1 cellular context compared by ENCODE assay signal in genomic region chr6:125749112-125749863, GRCh38.
TF ChIP-seq lines count a peak whose summit lies in the region.

Gene HEY2 (plus strand): TSS chr6:125749632. CDS start chr6:125749777, 145 bp downstream.

TF ChIP-seq in K562, 482 proteins besides CTCF, POLR2A, EP300 and RAD21 (continued from another document and continues in another):
- TF ChIP-seq, protein P1, sequence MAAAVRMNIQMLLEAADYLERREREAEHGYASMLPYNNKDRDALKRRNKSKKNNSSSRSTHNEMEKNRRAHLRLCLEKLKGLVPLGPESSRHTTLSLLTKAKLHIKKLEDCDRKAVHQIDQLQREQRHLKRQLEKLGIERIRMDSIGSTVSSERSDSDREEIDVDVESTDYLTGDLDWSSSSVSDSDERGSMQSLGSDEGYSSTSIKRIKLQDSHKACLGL (CRISPR knock-in tag; IDR thresholded peaks at IDR 0.05; ENCODE audit: borderline replicate concordance, poor library complexity, severe bottlenecking) = no peak
- TF ChIP-seq, protein P2, sequence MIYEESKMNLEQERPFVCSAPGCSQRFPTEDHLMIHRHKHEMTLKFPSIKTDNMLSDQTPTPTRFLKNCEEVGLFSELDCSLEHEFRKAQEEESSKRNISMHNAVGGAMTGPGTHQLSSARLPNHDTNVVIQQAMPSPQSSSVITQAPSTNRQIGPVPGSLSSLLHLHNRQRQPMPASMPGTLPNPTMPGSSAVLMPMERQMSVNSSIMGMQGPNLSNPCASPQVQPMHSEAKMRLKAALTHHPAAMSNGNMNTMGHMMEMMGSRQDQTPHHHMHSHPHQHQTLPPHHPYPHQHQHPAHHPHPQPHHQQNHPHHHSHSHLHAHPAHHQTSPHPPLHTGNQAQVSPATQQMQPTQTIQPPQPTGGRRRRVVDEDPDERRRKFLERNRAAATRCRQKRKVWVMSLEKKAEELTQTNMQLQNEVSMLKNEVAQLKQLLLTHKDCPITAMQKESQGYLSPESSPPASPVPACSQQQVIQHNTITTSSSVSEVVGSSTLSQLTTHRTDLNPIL (CRISPR knock-in tag; IDR thresholded peaks at IDR 0.05) = no peak
- TF ChIP-seq MLX (CRISPR knock-in tag; conservative IDR thresholded peaks at IDR 0.05) (no peak), PREB (CRISPR knock-in tag; IDR thresholded peaks at IDR 0.05) (no peak), ILK (tag; IDR thresholded peaks at IDR 0.05; ENCODE audit: borderline replicate concordance, low read depth) (no peak), SMAD1 (IDR thresholded peaks at IDR 0.05; ENCODE audit: low read depth, low read length, partially characterized antibody) (no peak), MEF2D (tag; conservative IDR thresholded peaks at IDR 0.05; ENCODE audit: low read depth) (no peak), GATAD2A (IDR thresholded peaks at IDR 0.05) (no peak), FOXA3 (CRISPR knock-in tag; conservative IDR thresholded peaks at IDR 0.05 in 1 of 2, IDR thresholded peaks at IDR 0.05 in 1 of 2) (no peak), ZC3H4 (CRISPR knock-in tag; IDR thresholded peaks at IDR 0.05; ENCODE audit: borderline replicate concordance) (no peak), MAFG (tag; conservative IDR thresholded peaks at IDR 0.05) (no peak), NELFE (IDR thresholded peaks at IDR 0.05; ENCODE audit: insufficient read depth, insufficient read length) (no peak), KDM2B (CRISPR knock-in tag; IDR thresholded peaks at IDR 0.05) (peak; percentile 85), RUNX1 (IDR thresholded peaks at IDR 0.05; ENCODE audit: low read depth) (no peak), CBFA2T2 (conservative IDR thresholded peaks at IDR 0.05) (no peak), ZNF77 (CRISPR knock-in tag; IDR thresholded peaks at IDR 0.05) (no peak), CXXC5 (CRISPR knock-in tag; IDR thresholded peaks at IDR 0.05) (peak; percentile 87), COPS2 (conservative IDR thresholded peaks at IDR 0.05) (no peak), ZNF3 (CRISPR knock-in tag; IDR thresholded peaks at IDR 0.05) (no peak), DNMT1 (IDR thresholded peaks at IDR 0.05) (no peak), ZNF140 (CRISPR knock-in tag; IDR thresholded peaks at IDR 0.05) (no peak), TAF1 (IDR thresholded peaks at IDR 0.05; ENCODE audit: control insufficient read depth, extremely low read depth, insufficient read depth, low read length, severe bottlenecking) (no peak), ATF2 (CRISPR knock-in tag; IDR thresholded peaks at IDR 0.05) (0 out of 2 replicates have a peak, but pooled peaks have one; percentile 36), TSHZ1 (CRISPR knock-in tag; IDR thresholded peaks at IDR 0.05) (no peak), CTBP1 (IDR thresholded peaks at IDR 0.05; ENCODE audit: borderline replicate concordance) (peak; percentile 97), TBP (optimal IDR thresholded peaks at IDR 0.05; ENCODE audit: low read depth, low read length) (no peak), HDGF (IDR thresholded peaks at IDR 0.05) (no peak), TCFL5 (CRISPR knock-in tag; conservative IDR thresholded peaks at IDR 0.05) (no peak), HDAC1 (IDR thresholded peaks at IDR 0.05) (peak in 1 of 2 experiments; percentile 47; a peak in 1 of 4 replicates), RFX1 (IDR thresholded peaks at IDR 0.05) (no peak), FIP1L1 (IDR thresholded peaks at IDR 0.05; ENCODE audit: low read depth, low read length, poor library complexity, severe bottlenecking) (no peak), SAFB (IDR thresholded peaks at IDR 0.05; ENCODE audit: borderline replicate concordance, low read depth, low read length) (peak; percentile 65; the same call in 1 of the 2 replicates)
- TF ChIP-seq, protein P3, sequence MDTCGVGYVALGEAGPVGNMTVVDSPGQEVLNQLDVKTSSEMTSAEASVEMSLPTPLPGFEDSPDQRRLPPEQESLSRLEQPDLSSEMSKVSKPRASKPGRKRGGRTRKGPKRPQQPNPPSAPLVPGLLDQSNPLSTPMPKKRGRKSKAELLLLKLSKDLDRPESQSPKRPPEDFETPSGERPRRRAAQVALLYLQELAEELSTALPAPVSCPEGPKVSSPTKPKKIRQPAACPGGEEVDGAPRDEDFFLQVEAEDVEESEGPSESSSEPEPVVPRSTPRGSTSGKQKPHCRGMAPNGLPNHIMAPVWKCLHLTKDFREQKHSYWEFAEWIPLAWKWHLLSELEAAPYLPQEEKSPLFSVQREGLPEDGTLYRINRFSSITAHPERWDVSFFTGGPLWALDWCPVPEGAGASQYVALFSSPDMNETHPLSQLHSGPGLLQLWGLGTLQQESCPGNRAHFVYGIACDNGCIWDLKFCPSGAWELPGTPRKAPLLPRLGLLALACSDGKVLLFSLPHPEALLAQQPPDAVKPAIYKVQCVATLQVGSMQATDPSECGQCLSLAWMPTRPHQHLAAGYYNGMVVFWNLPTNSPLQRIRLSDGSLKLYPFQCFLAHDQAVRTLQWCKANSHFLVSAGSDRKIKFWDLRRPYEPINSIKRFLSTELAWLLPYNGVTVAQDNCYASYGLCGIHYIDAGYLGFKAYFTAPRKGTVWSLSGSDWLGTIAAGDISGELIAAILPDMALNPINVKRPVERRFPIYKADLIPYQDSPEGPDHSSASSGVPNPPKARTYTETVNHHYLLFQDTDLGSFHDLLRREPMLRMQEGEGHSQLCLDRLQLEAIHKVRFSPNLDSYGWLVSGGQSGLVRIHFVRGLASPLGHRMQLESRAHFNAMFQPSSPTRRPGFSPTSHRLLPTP (IDR thresholded peaks at IDR 0.05; ENCODE audit: borderline replicate concordance, extremely low read depth, insufficient read length) = no peak
- TF ChIP-seq, protein P4, sequence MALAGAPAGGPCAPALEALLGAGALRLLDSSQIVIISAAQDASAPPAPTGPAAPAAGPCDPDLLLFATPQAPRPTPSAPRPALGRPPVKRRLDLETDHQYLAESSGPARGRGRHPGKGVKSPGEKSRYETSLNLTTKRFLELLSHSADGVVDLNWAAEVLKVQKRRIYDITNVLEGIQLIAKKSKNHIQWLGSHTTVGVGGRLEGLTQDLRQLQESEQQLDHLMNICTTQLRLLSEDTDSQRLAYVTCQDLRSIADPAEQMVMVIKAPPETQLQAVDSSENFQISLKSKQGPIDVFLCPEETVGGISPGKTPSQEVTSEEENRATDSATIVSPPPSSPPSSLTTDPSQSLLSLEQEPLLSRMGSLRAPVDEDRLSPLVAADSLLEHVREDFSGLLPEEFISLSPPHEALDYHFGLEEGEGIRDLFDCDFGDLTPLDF (CRISPR knock-in tag; IDR thresholded peaks at IDR 0.05) = peak; percentile 59
- TF ChIP-seq, protein P5, sequence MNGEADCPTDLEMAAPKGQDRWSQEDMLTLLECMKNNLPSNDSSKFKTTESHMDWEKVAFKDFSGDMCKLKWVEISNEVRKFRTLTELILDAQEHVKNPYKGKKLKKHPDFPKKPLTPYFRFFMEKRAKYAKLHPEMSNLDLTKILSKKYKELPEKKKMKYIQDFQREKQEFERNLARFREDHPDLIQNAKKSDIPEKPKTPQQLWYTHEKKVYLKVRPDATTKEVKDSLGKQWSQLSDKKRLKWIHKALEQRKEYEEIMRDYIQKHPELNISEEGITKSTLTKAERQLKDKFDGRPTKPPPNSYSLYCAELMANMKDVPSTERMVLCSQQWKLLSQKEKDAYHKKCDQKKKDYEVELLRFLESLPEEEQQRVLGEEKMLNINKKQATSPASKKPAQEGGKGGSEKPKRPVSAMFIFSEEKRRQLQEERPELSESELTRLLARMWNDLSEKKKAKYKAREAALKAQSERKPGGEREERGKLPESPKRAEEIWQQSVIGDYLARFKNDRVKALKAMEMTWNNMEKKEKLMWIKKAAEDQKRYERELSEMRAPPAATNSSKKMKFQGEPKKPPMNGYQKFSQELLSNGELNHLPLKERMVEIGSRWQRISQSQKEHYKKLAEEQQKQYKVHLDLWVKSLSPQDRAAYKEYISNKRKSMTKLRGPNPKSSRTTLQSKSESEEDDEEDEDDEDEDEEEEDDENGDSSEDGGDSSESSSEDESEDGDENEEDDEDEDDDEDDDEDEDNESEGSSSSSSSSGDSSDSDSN (IDR thresholded peaks at IDR 0.05; ENCODE audit: borderline replicate concordance in 1 of 2, low read depth in 2 of 2, low read length in 2 of 2) = peak in 1 of 2 experiments; percentile 96; a peak in 2 of 4 replicates
